In genomic region chr11:2190670-2191471, GRCh38 we compare ENCODE assay signal across 10 cellular contexts.
DNase-seq lines count a peak whose midpoint lies in the region; TF ChIP-seq lines count a peak whose summit lies in the region.
"Had no signal": no experiment of that assay in that cellular context is flagged by ENCODE, and none has a peak within 500 bp of the region (broad histone marks: within the 10 kb centered on the region; RNA-seq: fewer than 3 reads in every experiment).

No MANE protein-coding gene starts in this region.

- peak overlapping the region; percentile 21 for H3K27ac Mint-ChIP-seq in nephron progenitor cell
- H3K27ac Mint-ChIP-seq: stimulated activated memory B cell treated with anti-CD40 and anti-IgM and Interleukin-4, amounts not matched to agents 10 μg/mL and 1 μg/mL and 100 μg/mL, for 72 hours had no signal

- H3K36me3 Mint-ChIP-seq in nephron progenitor cell (ENCODE audit: low read depth) = no peaks in the 10 kb centered on the region
- H3K36me3 Mint-ChIP-seq: stimulated activated memory B cell treated with anti-CD40 and anti-IgM and Interleukin-4, amounts not matched to agents 10 μg/mL and 1 μg/mL and 100 μg/mL, for 72 hours had no signal

- peaks cover 6% of the 10 kb centered on the region for H3K27me3 Mint-ChIP-seq in nephron progenitor cell (ENCODE audit: low read depth, poor library complexity)

- no peak overlapping the region for H3K4me3 Mint-ChIP-seq in nephron progenitor cell
- H3K4me3 Mint-ChIP-seq: stimulated activated memory B cell treated with anti-CD40 and anti-IgM and Interleukin-4, amounts not matched to agents 10 μg/mL and 1 μg/mL and 100 μg/mL, for 72 hours had no signal

- DNase-seq in GF-D8 (lab: John Stamatoyannopoulos, UW) (peak; percentile 42), NCI-H1436 treated with DMSO at 0.1 percent for 48 hours (lab: John Stamatoyannopoulos, UW) (peak; percentile 38), UCSD-AML1 (lab: John Stamatoyannopoulos, UW; ENCODE audit: unreplicated experiment) (peak; percentile 46), nephron progenitor cell (no peak), HEK293T (ENCODE audit: extremely low spot score) (no peak), NCI-H2107 treated with DMSO at 0.1 percent for 48 hours (lab: John Stamatoyannopoulos, UW; ENCODE audit: unreplicated experiment) (no peak)
- DNase-seq in activated CD4-positive, CD25-positive, alpha-beta regulatory T cell (lab: John Stamatoyannopoulos, UW) = no peak
- DNase-seq: left colon; stimulated activated CD4-positive, alpha-beta T cell treated with anti-CD3 and anti-CD28 coated beads, Interleukin-2, amount 100 ng/mL, for 24 hours had no signal

- CTCF ChIA-PET in HEK293T (lab: Yijun Ruan, JAX) = no interaction called here

- no peak for TF ChIP-seq CTCF in nephron progenitor cell (IDR thresholded peaks at IDR 0.05)

- POLR2A ChIA-PET in HEK293T (lab: Yijun Ruan, JAX) = no interaction called here

- H3K9me3 Mint-ChIP-seq in nephron progenitor cell = no peaks in the 10 kb centered on the region
- H3K9me3 Mint-ChIP-seq: stimulated activated memory B cell treated with anti-CD40 and anti-IgM and Interleukin-4, amounts not matched to agents 10 μg/mL and 1 μg/mL and 100 μg/mL, for 72 hours had no signal

- peaks cover 21% of the 10 kb centered on the region for H3K4me1 Mint-ChIP-seq in nephron progenitor cell

TF ChIP-seq in HEK293T, 16 proteins besides CTCF, POLR2A, EP300 and RAD21:
- TF ChIP-seq CTBP1 (IDR thresholded peaks at IDR 0.05; ENCODE audit: borderline replicate concordance) (no peak), ARNT (IDR thresholded peaks at IDR 0.05) (no peak), NFRKB (IDR thresholded peaks at IDR 0.05) (no peak), TARDBP (IDR thresholded peaks at IDR 0.05) (no peak), SUZ12 (IDR thresholded peaks at IDR 0.05) (no peak), FOXA1 (IDR thresholded peaks at IDR 0.05) (no peak), LEF1 (IDR thresholded peaks at IDR 0.05; ENCODE audit: borderline replicate concordance) (no peak), FOXK2 (IDR thresholded peaks at IDR 0.05) (no peak), FOXM1 (IDR thresholded peaks at IDR 0.05; ENCODE audit: borderline replicate concordance) (no peak), ELF4 (IDR thresholded peaks at IDR 0.05) (no peak), SP1 (IDR thresholded peaks at IDR 0.05) (no peak)
TF ChIP-seq in HEK293T: peak in this region for 0.

Comparison
In these comparisons a context has a peak if more than half of its experiments do, and no peak if none do; other contexts are left out.
1. DNase-seq: peak in GF-D8 (single experiment), NCI-H1436 treated with DMSO at 0.1 percent for 48 hours (single experiment) and UCSD-AML1 (single experiment); none in nephron progenitor cell (single experiment), activated CD4-positive, CD25-positive, alpha-beta regulatory T cell (0 of 4), HEK293T (single experiment) and NCI-H2107 treated with DMSO at 0.1 percent for 48 hours (single experiment).